23 cellular contexts compared by ENCODE assay signal in genomic region chr5:167900521-167900920, GRCh38.
"Had no signal": no experiment of that assay in that cellular context is flagged by ENCODE, and none has a peak within 500 bp of the region (broad histone marks: within the 10 kb centered on the region; RNA-seq: fewer than 3 reads in every experiment).

No MANE protein-coding gene starts in this region.

- H3K27me3 ChIP-seq: adrenal gland, breast epithelium had no signal

- H3K9me3 Mint-ChIP-seq: activated naive CD8-positive, alpha-beta T cell treated with anti-CD3 and anti-CD28 coated beads, Interleukin-2, amount 10 ng/mL, durations not matched to agents 7 days and 5 days; T-helper 1 cell treated with Interleukin-12 subunit alpha and Interleukin-12 subunit beta and Interleukin-4 antibody, amounts not matched to agents 30 μg/mL and 1 μg/mL, for 36 hours; WTC11 had no signal

- H3K36me3 ChIP-seq: adrenal gland, breast epithelium had no signal

- H3K27ac ChIP-seq: adrenal gland, breast epithelium had no signal

- H3K4me3 Mint-ChIP-seq: activated CD8-positive, alpha-beta T cell treated with anti-CD3 and anti-CD28 coated beads, Interleukin-2, amount 10 ng/mL, durations not matched to agents 7 days and 5 days; activated naive CD8-positive, alpha-beta T cell treated with anti-CD3 and anti-CD28 coated beads, Interleukin-2, amount 10 ng/mL, durations not matched to agents 7 days and 5 days; T-helper 1 cell treated with Interleukin-12 subunit alpha and Interleukin-12 subunit beta and Interleukin-4 antibody, amounts not matched to agents 30 μg/mL and 1 μg/mL, for 36 hours; WTC11 had no signal

- H3K36me3 Mint-ChIP-seq: activated naive CD8-positive, alpha-beta T cell treated with anti-CD3 and anti-CD28 coated beads, Interleukin-2, amount 10 ng/mL, durations not matched to agents 7 days and 5 days; WTC11 had no signal

- H3K27ac Mint-ChIP-seq: activated CD8-positive, alpha-beta T cell treated with anti-CD3 and anti-CD28 coated beads, Interleukin-2, amount 10 ng/mL, durations not matched to agents 7 days and 5 days; activated naive CD8-positive, alpha-beta T cell treated with anti-CD3 and anti-CD28 coated beads, Interleukin-2, amount 10 ng/mL, durations not matched to agents 7 days and 5 days; T-helper 1 cell treated with Interleukin-12 subunit alpha and Interleukin-12 subunit beta and Interleukin-4 antibody, amounts not matched to agents 30 μg/mL and 1 μg/mL, for 36 hours; WTC11 had no signal

- H3K4me3 ChIP-seq: adrenal gland, breast epithelium had no signal

- H3K4me1 Mint-ChIP-seq: activated naive CD8-positive, alpha-beta T cell treated with anti-CD3 and anti-CD28 coated beads, Interleukin-2, amount 10 ng/mL, durations not matched to agents 7 days and 5 days had no signal

- H3K4me1 ChIP-seq: adrenal gland, breast epithelium had no signal

- ATAC-seq: activated CD8-positive, alpha-beta T cell treated with anti-CD3 and anti-CD28 coated beads, Interleukin-2, amount 10 ng/mL, durations not matched to agents 7 days and 5 days; PC-3; WTC11 had no signal

- DNase-seq: activated CD4-positive, alpha-beta T cell treated with anti-CD3 and anti-CD28 coated beads for 48 hours; activated CD4-positive, alpha-beta T cell treated with anti-CD3 and anti-CD28 coated beads, Interleukin-2, amount 50 U/mL, for 4 hours; activated CD4-positive, CD25-positive, alpha-beta regulatory T cell treated with anti-CD3 and anti-CD28 coated beads, Interleukin-2, amount 50 U/mL, for 72 hours; activated CD8-positive, alpha-beta memory T cell treated with anti-CD3 and anti-CD28 coated beads, Interleukin-2, amount 50 U/mL, for 48 hours; activated CD8-positive, alpha-beta T cell treated with anti-CD3 and anti-CD28 coated beads, Interleukin-2, amount 10 ng/mL, durations not matched to agents 7 days and 5 days; activated naive CD4-positive, alpha-beta T cell treated with anti-CD3 and anti-CD28 coated beads, Interleukin-2, amount 50 U/mL, for 16 hours; activated naive CD8-positive, alpha-beta T cell treated with anti-CD3 and anti-CD28 coated beads, Interleukin-2, amount 10 ng/mL, durations not matched to agents 7 days and 5 days; activated T-cell treated with anti-CD3 and anti-CD28 coated beads, Interleukin-2, amount 50 U/mL, for 1 hour; adrenal gland; anterior cingulate cortex; caudate nucleus; Kasumi-1; KBM-7; NCI-H1105 treated with DMSO at 0.1 percent for 48 hours; NCI-H1930; NCI-H2171 treated with DMSO at 0.1 percent for 48 hours; NCI-H226; NCI-H526 treated with DMSO at 0.1 percent for 48 hours; PC-3; SHP77 treated with DMSO at 0.1 percent for 48 hours had no signal
